ENCODE assay signal across 8 cellular contexts in the genomic region with DNA sequence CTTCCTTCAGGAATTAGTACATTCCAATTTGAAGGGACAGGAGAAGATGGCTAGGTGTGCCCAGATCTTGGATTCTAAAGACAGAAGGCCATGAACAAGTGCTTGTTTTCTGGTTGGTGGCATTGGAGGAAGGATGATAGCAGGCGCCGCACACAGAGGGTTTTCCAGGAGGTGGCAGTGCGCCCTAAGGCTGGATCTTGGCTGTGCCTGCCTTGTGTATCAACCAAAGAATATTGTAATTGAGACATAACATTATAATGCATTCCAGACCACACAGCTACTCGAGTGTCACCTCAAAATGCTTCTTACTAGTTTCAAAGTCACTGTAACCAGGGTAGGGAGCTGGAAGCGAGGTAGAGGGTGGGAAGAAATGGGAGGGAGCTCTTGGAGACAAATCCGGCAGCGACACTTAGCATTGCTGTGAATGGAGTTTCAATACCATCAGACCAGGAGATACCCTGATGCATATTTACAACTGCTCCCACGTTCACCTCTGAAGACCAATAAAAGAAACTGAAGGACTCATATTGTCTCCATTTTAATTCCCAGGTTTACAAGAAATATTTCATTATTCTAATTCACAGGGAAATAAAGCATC. TPM values are rescaled to one million over a fixed set of nuclear protein-coding genes. Genes with fewer than 3 reads are reported as not detected.
DNase-seq lines count a peak whose midpoint lies in the region; ATAC-seq and TF ChIP-seq lines count a peak whose summit lies in the region.

No MANE protein-coding gene starts in this region.

- peak; percentile 2 for DNase-seq in GM06990 (ENCODE audit: extremely low read depth, insufficient read length)
- DNase-seq in NCI-H1436 (lab: John Stamatoyannopoulos, UW) = peak; percentile 78
- peak; percentile 64 for DNase-seq in T1000 (lab: John Stamatoyannopoulos, UW)
- DNase-seq in body of pancreas = peak; percentile 38 to 56 (median 48)
- peak in 50 of 51 donors; percentile 6 to 92 (median 70) for DNase-seq in hypothalamus (lab: John Stamatoyannopoulos, UW)
- DNase-seq in gastrocnemius medialis = peak; percentile 29 to 30
- no peak for DNase-seq in cortex of kidney (lab: John Stamatoyannopoulos, UW)

- 37 to 44% methylated on average over 8 of the region's 8 CpGs for WGBS in body of pancreas, 2 donors

- H3K27ac ChIP-seq in body of pancreas (no peak overlapping the region), gastrocnemius medialis (peak overlapping the region in 1 of 4 donors; percentile 10)

- in situ Hi-C loops in gastrocnemius medialis (cut with MboI; ENCODE audit: low sequenced_read_pairs in 4 of 4) = loop anchor here (5.0 to 10.0 kb wide), 3 partner anchors 490 to 495 kb away; no protein-coding TSS in a partner anchor

- H3K36me3 ChIP-seq in GM06990 (ENCODE audit: control insufficient read depth, insufficient read depth, low read length) = no peaks in the 10 kb centered on the region
- H3K36me3 ChIP-seq in body of pancreas (replicated peaks in 1 of 2; ENCODE audit: insufficient read depth in 1 of 2, low read depth in 2 of 2) = no peaks in the 10 kb centered on the region
- H3K36me3 ChIP-seq in gastrocnemius medialis = no peaks in the 10 kb centered on the region

- peak; percentile 23 for TF ChIP-seq CTCF in GM06990 (IDR thresholded peaks at IDR 0.05; ENCODE audit: insufficient read depth, low read length, poor library complexity, severe bottlenecking)
- peak in 6 of 7 experiments; percentile 27 to 56 (median 44) for TF ChIP-seq CTCF in body of pancreas (IDR thresholded peaks at IDR 0.05)
- TF ChIP-seq CTCF in gastrocnemius medialis (IDR thresholded peaks at IDR 0.05 in 4 of 5, conservative IDR thresholded peaks at IDR 0.05 in 1 of 5) = peak; percentile 54 to 82 (median 59)

- intact Hi-C loops in body of pancreas (cut with DNase I) (loop anchor here (5.0 kb wide), 1 partner anchor 490 kb away; no protein-coding TSS in a partner anchor), gastrocnemius medialis (cut with DNase I; ENCODE audit: low total_unique reads) (loop anchor here (1.0 to 10.0 kb wide), 3 partner anchors 177 to 493 kb away; a partner anchor contains a TSS)

- H3K4me1 ChIP-seq in body of pancreas = no peaks in the 10 kb centered on the region
- peaks cover 0 to 8% of the 10 kb centered on the region in 2 donors for H3K4me1 ChIP-seq in gastrocnemius medialis

- ATAC-seq in body of pancreas (no peak), gastrocnemius medialis (peak in 1 of 2 donors; percentile 74), GM19023 (IDR thresholded peaks at IDR 0.05; ENCODE audit: unreplicated experiment) (no peak)

- H3K9me3 ChIP-seq in body of pancreas (no peaks in the 10 kb centered on the region), gastrocnemius medialis (no peaks in the 10 kb centered on the region)

- no peak overlapping the region for H3K4me3 ChIP-seq in GM06990 (replicated peaks; ENCODE audit: low read depth, low read length)
- H3K4me3 ChIP-seq in body of pancreas = no peak overlapping the region
- H3K4me3 ChIP-seq in gastrocnemius medialis = no peak overlapping the region

- no peak for TF ChIP-seq POLR2A in body of pancreas (IDR thresholded peaks at IDR 0.05)
- no peak for TF ChIP-seq POLR2A in gastrocnemius medialis (IDR thresholded peaks at IDR 0.05)

- H3K27me3 ChIP-seq in GM06990 (replicated peaks; ENCODE audit: control insufficient read depth, insufficient read depth, low read length) = no peaks in the 10 kb centered on the region
- no peaks in the 10 kb centered on the region for H3K27me3 ChIP-seq in body of pancreas
- H3K27me3 ChIP-seq in gastrocnemius medialis = no peaks in the 10 kb centered on the region

RNA-seq across cellular contexts. Expression of a gene that starts 42.5 kb away (rescaled TPM):
- total RNA-seq in body of pancreas = not detected
- 1 to 10 TPM in 1 of 4 donors, under 1 TPM in 3; 0.26 to 1.1 (median 0.48) TPM for total RNA-seq in gastrocnemius medialis
